ENCODE assay signal across 21 cellular contexts in genomic region chr3:54850484-54851003, GRCh38.
DNase-seq lines count a peak whose midpoint lies in the region; ATAC-seq and TF ChIP-seq lines count a peak whose summit lies in the region.
"Had no signal": no experiment of that assay in that cellular context is flagged by ENCODE, and none has a peak within 500 bp of the region (broad histone marks: within the 10 kb centered on the region; RNA-seq: fewer than 3 reads in every experiment).

No MANE protein-coding gene starts in this region.

- TF ChIP-seq CTCF in IMR-90 (conservative IDR thresholded peaks at IDR 0.05; ENCODE audit: low read depth, low read length) (no peak), WERI-Rb-1 (IDR thresholded peaks at IDR 0.05; ENCODE audit: low read depth, low read length) (no peak), fibroblast of villous mesenchyme (IDR thresholded peaks at IDR 0.05; ENCODE audit: insufficient read depth, low read depth, low read length) (no peak)

- no peaks in the 10 kb centered on the region for H3K9me3 Mint-ChIP-seq in stimulated activated naive B cell treated with anti-CD40 and anti-IgM and Interleukin-4, amounts not matched to agents 10 μg/mL and 1 μg/mL and 100 μg/mL, for 72 hours
- H3K9me3 Mint-ChIP-seq: CD8-positive, alpha-beta T cell; HFFc6 had no signal

- H3K27me3 ChIP-seq in IMR-90 (ENCODE audit: control insufficient read depth, insufficient read depth, low read length) (peaks cover 12% of the 10 kb centered on the region), WERI-Rb-1 (ENCODE audit: insufficient read depth, low read depth, severe bottlenecking) (no peaks in the 10 kb centered on the region)
- H3K27me3 ChIP-seq: BLaER1 had no signal

- H3K4me1 Mint-ChIP-seq in stimulated activated naive B cell treated with anti-CD40 and anti-IgM and Interleukin-4, amounts not matched to agents 10 μg/mL and 1 μg/mL and 100 μg/mL, for 72 hours, result no peaks in the 10 kb centered on the region
- H3K4me1 Mint-ChIP-seq: B cell; CD4-positive, CD25-positive, alpha-beta regulatory T cell had no signal

- in situ Hi-C loops in IMR-90 (cut with MboI; ENCODE audit: low sequenced_read_pairs), result loop anchor here (25.0 kb wide), 1 partner anchor 412 kb away; no protein-coding TSS in a partner anchor

- TF ChIP-seq RAD21 in IMR-90 (IDR thresholded peaks at IDR 0.05; ENCODE audit: low read length), result no peak

- H3K14ac ChIP-seq in IMR-90 (replicated peaks; ENCODE audit: low read depth, low read length), result no peak overlapping the region

- peak; percentile 60 for DNase-seq in ELF-1 (ENCODE audit: low read depth, low spot score)
- DNase-seq in IMR-90, result no peak
- no peak for DNase-seq in WERI-Rb-1
- DNase-seq in fibroblast of villous mesenchyme (ENCODE audit: low read depth), result peak; percentile 20
- DNase-seq in NCI-H2227 treated with DMSO at 0.1 percent for 48 hours (lab: John Stamatoyannopoulos, UW), result no peak
- DNase-seq in middle frontal gyrus (ENCODE audit: extremely low spot score, low spot score), result no peak
- no peak for DNase-seq in stimulated activated naive B cell treated with anti-CD40 and anti-IgM and Interleukin-4, amounts not matched to agents 10 μg/mL and 1 μg/mL and 100 μg/mL, for 72 hours
- DNase-seq: Caco-2; CD4-positive, CD25-positive, alpha-beta regulatory T cell; CD8-positive, alpha-beta T cell; DMS153; DND-41; GDM1; GOT3; HFFc6 had no signal

- no peaks in the 10 kb centered on the region for H3K36me3 ChIP-seq in IMR-90 (ENCODE audit: control insufficient read depth, insufficient read depth, low read length)
- H3K36me3 ChIP-seq in WERI-Rb-1, result no peaks in the 10 kb centered on the region
- H3K36me3 ChIP-seq: BLaER1, HAP-1 had no signal

- BruUV-seq in IMR-90 (replicated peaks; lab: Mats Ljungman, UMichigan), result no TSS peak

- H2BK5ac ChIP-seq in IMR-90 (ENCODE audit: low read depth, low read length, poor library complexity, severe bottlenecking), result no peak overlapping the region

- no peak overlapping the region; the same call in 1 of the 2 replicates for H3K4ac ChIP-seq in IMR-90 (ENCODE audit: low read depth, low read length)

- CTCF ChIA-PET in IMR-90 (lab: Yijun Ruan, JAX), result no interaction called here

- no peak for ATAC-seq in IMR-90 (ENCODE audit: low read depth)
- no peak for ATAC-seq in stimulated activated naive B cell treated with anti-CD40 and anti-IgM and Interleukin-4, amounts not matched to agents 10 μg/mL and 1 μg/mL and 100 μg/mL, for 72 hours (replicated peaks)
- no peak for ATAC-seq in GM21737 (IDR thresholded peaks at IDR 0.05; ENCODE audit: unreplicated experiment)
- ATAC-seq: CD8-positive, alpha-beta T cell; GM12878 had no signal

- H3K79me1 ChIP-seq in IMR-90 (ENCODE audit: low read depth in 1 of 2, low read length in 2 of 2), result no peaks in the 10 kb centered on the region

- H3K4me3 Mint-ChIP-seq in stimulated activated naive B cell treated with anti-CD40 and anti-IgM and Interleukin-4, amounts not matched to agents 10 μg/mL and 1 μg/mL and 100 μg/mL, for 72 hours, result no peak overlapping the region
- H3K4me3 Mint-ChIP-seq: B cell; CD4-positive, CD25-positive, alpha-beta regulatory T cell; CD8-positive, alpha-beta T cell; HFFc6 had no signal

- no peaks in the 10 kb centered on the region for H3K9me3 ChIP-seq in IMR-90 (ENCODE audit: control insufficient read depth, insufficient read depth, low read length)
- H3K9me3 ChIP-seq in WERI-Rb-1 (ENCODE audit: severe bottlenecking), result no peaks in the 10 kb centered on the region
- H3K9me3 ChIP-seq: BLaER1, Caco-2, HAP-1 had no signal

- no peak overlapping the region for H2AK9ac ChIP-seq in IMR-90 (replicated peaks; ENCODE audit: low read depth, low read length, poor library complexity)

- H4K5ac ChIP-seq in IMR-90 (ENCODE audit: low read depth, low read length), result no peak overlapping the region

- H2BK120ac ChIP-seq in IMR-90 (ENCODE audit: low read depth, low read length), result no peak overlapping the region

- H2BK15ac ChIP-seq in IMR-90 (ENCODE audit: low read depth, low read length), result no peak overlapping the region

- H3K56ac ChIP-seq in IMR-90 (ENCODE audit: extremely low read depth, insufficient read depth, low read length), result no peak overlapping the region

- no CpG with 5 or more reads among the region's 2 CpGs for WGBS in IMR-90 (ENCODE audit: extremely low coverage in 2 of 2, insufficient read length in 1 of 2), 2 experiments

- H3K4me1 ChIP-seq in IMR-90 (ENCODE audit: control insufficient read depth, insufficient read depth, low read length), result peaks cover 8% of the 10 kb centered on the region
- H3K4me1 ChIP-seq: Caco-2 had no signal

- peaks cover 6 to 20% of the 10 kb centered on the region in 2 donors for H3K27me3 Mint-ChIP-seq in stimulated activated naive B cell treated with anti-CD40 and anti-IgM and Interleukin-4, amounts not matched to agents 10 μg/mL and 1 μg/mL and 100 μg/mL, for 72 hours

- no peak overlapping the region for H3K4me2 ChIP-seq in IMR-90 (ENCODE audit: low read depth, low read length)
- H3K4me2 ChIP-seq: BLaER1 had no signal

- H3K9ac ChIP-seq in IMR-90 (ENCODE audit: low read depth, low read length), result no peak overlapping the region
- H3K9ac ChIP-seq: BLaER1 had no signal

- H3K27ac ChIP-seq in IMR-90 (ENCODE audit: insufficient read depth, low read length) (no peak overlapping the region), WERI-Rb-1 (peak overlapping the region; percentile 38)
- H3K27ac ChIP-seq: BLaER1, C4-2B had no signal

- POLR2A ChIA-PET in IMR-90 (lab: Charles Lee; ENCODE audit: unreplicated experiment), result no interaction called here

- peak overlapping the region; percentile 25; the same call in 1 of the 2 replicates for H2BK20ac ChIP-seq in IMR-90 (ENCODE audit: low read depth, low read length)

- H4K91ac ChIP-seq in IMR-90 (ENCODE audit: insufficient read depth, low read depth, low read length), result no peak overlapping the region

- H3K9me1 ChIP-seq in IMR-90 (ENCODE audit: insufficient read depth, low read length), result no peaks in the 10 kb centered on the region

- no peak overlapping the region for H3K4me3 ChIP-seq in IMR-90 (ENCODE audit: insufficient read depth, low read depth, low read length)
- no peak overlapping the region for H3K4me3 ChIP-seq in WERI-Rb-1 (ENCODE audit: low read depth, low read length)
- no peak overlapping the region for H3K4me3 ChIP-seq in fibroblast of villous mesenchyme (ENCODE audit: low read depth, low read length)
- H3K4me3 ChIP-seq: BLaER1, GM12878, HAP-1 had no signal

- dilution Hi-C loops in IMR-90 (cut with HindIII; ENCODE audit: low sequenced_read_pairs, unreplicated experiment), result no loop called here

- H3K23ac ChIP-seq in IMR-90 (ENCODE audit: low read depth, low read length), result no peak overlapping the region

- no peak overlapping the region for H2AFZ ChIP-seq in IMR-90 (replicated peaks; ENCODE audit: low read length, poor library complexity)

- H4K8ac ChIP-seq in IMR-90 (ENCODE audit: low read depth in 2 of 2, low read length in 2 of 2), result no peak overlapping the region

- H3K27ac Mint-ChIP-seq in stimulated activated naive B cell treated with anti-CD40 and anti-IgM and Interleukin-4, amounts not matched to agents 10 μg/mL and 1 μg/mL and 100 μg/mL, for 72 hours, result no peak overlapping the region
- H3K27ac Mint-ChIP-seq: B cell; CD4-positive, CD25-positive, alpha-beta regulatory T cell; CD8-positive, alpha-beta T cell; HFFc6 had no signal

- H2AK5ac ChIP-seq in IMR-90 (ENCODE audit: low read depth, low read length), result no peak overlapping the region

- intact Hi-C loops in IMR-90 (cut with micrococcal nuclease), result loop anchor here (5.0 kb wide), 2 partner anchors 102 to 317 kb away; no protein-coding TSS in a partner anchor

- H3K18ac ChIP-seq in IMR-90 (ENCODE audit: low read depth, low read length), result no peak overlapping the region

- no peaks in the 10 kb centered on the region for H4K20me1 ChIP-seq in IMR-90 (ENCODE audit: insufficient read depth, low read length)
- H4K20me1 ChIP-seq: BLaER1 had no signal

- TF ChIP-seq POLR2A in IMR-90 (IDR thresholded peaks at IDR 0.05; ENCODE audit: low read depth, low read length), result no peak

- no peaks in the 10 kb centered on the region for H3K36me3 Mint-ChIP-seq in stimulated activated naive B cell treated with anti-CD40 and anti-IgM and Interleukin-4, amounts not matched to agents 10 μg/mL and 1 μg/mL and 100 μg/mL, for 72 hours
- H3K36me3 Mint-ChIP-seq: CD4-positive, CD25-positive, alpha-beta regulatory T cell; CD8-positive, alpha-beta T cell had no signal

TF ChIP-seq in IMR-90, 13 proteins besides CTCF, POLR2A, EP300 and RAD21 (continues in another document):
- no peak for TF ChIP-seq RFX5 (IDR thresholded peaks at IDR 0.05; ENCODE audit: low read depth, low read length)
- no peak for TF ChIP-seq RCOR1 (IDR thresholded peaks at IDR 0.05; ENCODE audit: insufficient replicate concordance, low read length)
- no peak for TF ChIP-seq MAFK (IDR thresholded peaks at IDR 0.05; ENCODE audit: low read depth, low read length)
- TF ChIP-seq BHLHE40 (IDR thresholded peaks at IDR 0.05; ENCODE audit: low read depth, low read length), result no peak
- no peak for TF ChIP-seq FOS (IDR thresholded peaks at IDR 0.05; ENCODE audit: low read depth, low read length)
- no peak for TF ChIP-seq NFE2L2 (IDR thresholded peaks at IDR 0.05; ENCODE audit: low read depth, low read length)
- TF ChIP-seq CEBPB (IDR thresholded peaks at IDR 0.05; ENCODE audit: low read depth, low read length), result no peak
- TF ChIP-seq CHD1 (IDR thresholded peaks at IDR 0.05; ENCODE audit: low read depth, low read length), result no peak
- TF ChIP-seq MXI1 (IDR thresholded peaks at IDR 0.05; ENCODE audit: borderline replicate concordance, low read depth, low read length), result no peak
- TF ChIP-seq, protein P1, sequence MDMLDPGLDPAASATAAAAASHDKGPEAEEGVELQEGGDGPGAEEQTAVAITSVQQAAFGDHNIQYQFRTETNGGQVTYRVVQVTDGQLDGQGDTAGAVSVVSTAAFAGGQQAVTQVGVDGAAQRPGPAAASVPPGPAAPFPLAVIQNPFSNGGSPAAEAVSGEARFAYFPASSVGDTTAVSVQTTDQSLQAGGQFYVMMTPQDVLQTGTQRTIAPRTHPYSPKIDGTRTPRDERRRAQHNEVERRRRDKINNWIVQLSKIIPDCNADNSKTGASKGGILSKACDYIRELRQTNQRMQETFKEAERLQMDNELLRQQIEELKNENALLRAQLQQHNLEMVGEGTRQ (IDR thresholded peaks at IDR 0.05; ENCODE audit: low read depth, low read length), result no peak
- TF ChIP-seq MAZ (IDR thresholded peaks at IDR 0.05; ENCODE audit: borderline replicate concordance, low read depth, low read length), result no peak
- TF ChIP-seq, protein P2, sequence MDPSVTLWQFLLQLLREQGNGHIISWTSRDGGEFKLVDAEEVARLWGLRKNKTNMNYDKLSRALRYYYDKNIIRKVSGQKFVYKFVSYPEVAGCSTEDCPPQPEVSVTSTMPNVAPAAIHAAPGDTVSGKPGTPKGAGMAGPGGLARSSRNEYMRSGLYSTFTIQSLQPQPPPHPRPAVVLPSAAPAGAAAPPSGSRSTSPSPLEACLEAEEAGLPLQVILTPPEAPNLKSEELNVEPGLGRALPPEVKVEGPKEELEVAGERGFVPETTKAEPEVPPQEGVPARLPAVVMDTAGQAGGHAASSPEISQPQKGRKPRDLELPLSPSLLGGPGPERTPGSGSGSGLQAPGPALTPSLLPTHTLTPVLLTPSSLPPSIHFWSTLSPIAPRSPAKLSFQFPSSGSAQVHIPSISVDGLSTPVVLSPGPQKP (IDR thresholded peaks at IDR 0.05; ENCODE audit: borderline replicate concordance, low read depth, low read length), result no peak

Comparison
In these comparisons a context has a peak if more than half of its experiments do, and no peak if none do; other contexts are left out.
1. DNase-seq: peak in ELF-1 (single experiment) and fibroblast of villous mesenchyme (single experiment); none in IMR-90 (single experiment), WERI-Rb-1 (single experiment), NCI-H2227 treated with DMSO at 0.1 percent for 48 hours (single experiment), middle frontal gyrus (single experiment) and stimulated activated naive B cell treated with anti-CD40 and anti-IgM and Interleukin-4, amounts not matched to agents 10 μg/mL and 1 μg/mL and 100 μg/mL, for 72 hours (single experiment).